Comparison of ENCODE assay signal across 10 cellular contexts in genomic region chr7:140697447-140698143, GRCh38. TPM values are rescaled to one million over a fixed set of nuclear protein-coding genes. Genes with fewer than 3 reads are reported as not detected.
DNase-seq lines count a peak whose midpoint lies in the region; ATAC-seq, FAIRE-seq and TF ChIP-seq lines count a peak whose summit lies in the region.
"Had no signal": no experiment of that assay in that cellular context is flagged by ENCODE, and none has a peak within 500 bp of the region (broad histone marks: within the 10 kb centered on the region; RNA-seq: fewer than 3 reads in every experiment).

No MANE protein-coding gene starts in this region.

- H3K4me3 Mint-ChIP-seq in T-helper 1 cell treated with Interleukin-12 subunit alpha and Interleukin-12 subunit beta and Interleukin-4 antibody, amounts not matched to agents 30 μg/mL and 1 μg/mL, for 36 hours = peak overlapping the region; percentile 98
- peak overlapping the region; percentile 90 for H3K4me3 Mint-ChIP-seq in activated naive CD8-positive, alpha-beta T cell treated with anti-CD3 and anti-CD28 coated beads, Interleukin-2, amount 10 ng/mL, durations not matched to agents 7 days and 5 days

- no peaks in the 10 kb centered on the region for H3K27me3 Mint-ChIP-seq in T-helper 1 cell treated with Interleukin-12 subunit alpha and Interleukin-12 subunit beta and Interleukin-4 antibody, amounts not matched to agents 30 μg/mL and 1 μg/mL, for 36 hours (ENCODE audit: low read depth)
- no peaks in the 10 kb centered on the region for H3K27me3 Mint-ChIP-seq in activated naive CD8-positive, alpha-beta T cell treated with anti-CD3 and anti-CD28 coated beads, Interleukin-2, amount 10 ng/mL, durations not matched to agents 7 days and 5 days

- ATAC-seq in activated naive CD8-positive, alpha-beta T cell treated with anti-CD3 and anti-CD28 coated beads, Interleukin-2, amount 10 ng/mL, durations not matched to agents 7 days and 5 days (ENCODE audit: low read depth) = no peak
- no peak for ATAC-seq in HG02852 (IDR thresholded peaks at IDR 0.05; ENCODE audit: unreplicated experiment)

- H3K9ac ChIP-seq in kidney (ENCODE audit: low read length in 2 of 2) = peak overlapping the region; percentile 1 to 85

- H3K36me3 Mint-ChIP-seq in T-helper 1 cell treated with Interleukin-12 subunit alpha and Interleukin-12 subunit beta and Interleukin-4 antibody, amounts not matched to agents 30 μg/mL and 1 μg/mL, for 36 hours (ENCODE audit: low read depth) = peaks cover 5% of the 10 kb centered on the region
- H3K36me3 Mint-ChIP-seq in activated naive CD8-positive, alpha-beta T cell treated with anti-CD3 and anti-CD28 coated beads, Interleukin-2, amount 10 ng/mL, durations not matched to agents 7 days and 5 days = peaks cover 8% of the 10 kb centered on the region

- H3K4me1 ChIP-seq in kidney (ENCODE audit: control insufficient read depth in 1 of 2, insufficient read depth in 1 of 2, low read depth in 1 of 2, low read length in 2 of 2) = peaks cover 9 to 11% of the 10 kb centered on the region in 2 donors

- H3K9me3 ChIP-seq in kidney (ENCODE audit: control insufficient read depth in 1 of 2, low read length in 2 of 2) = no peaks in the 10 kb centered on the region

- H3K4me1 Mint-ChIP-seq in T-helper 1 cell treated with Interleukin-12 subunit alpha and Interleukin-12 subunit beta and Interleukin-4 antibody, amounts not matched to agents 30 μg/mL and 1 μg/mL, for 36 hours (ENCODE audit: low read depth) = peaks cover 24% of the 10 kb centered on the region
- peaks cover 21% of the 10 kb centered on the region for H3K4me1 Mint-ChIP-seq in activated naive CD8-positive, alpha-beta T cell treated with anti-CD3 and anti-CD28 coated beads, Interleukin-2, amount 10 ng/mL, durations not matched to agents 7 days and 5 days

- DNase-seq in T-helper 1 cell = no peak
- no peak for DNase-seq in activated naive CD8-positive, alpha-beta T cell treated with anti-CD3 and anti-CD28 coated beads, Interleukin-2, amount 10 ng/mL, durations not matched to agents 7 days and 5 days
- DNase-seq in kidney = no peak
- DNase-seq in substantia nigra (lab: John Stamatoyannopoulos, UW) = no peak
- no peak for DNase-seq in SK-N-DZ (ENCODE audit: low spot score)
- DNase-seq in pons (ENCODE audit: low spot score) = no peak

- H3K27ac Mint-ChIP-seq in T-helper 1 cell treated with Interleukin-12 subunit alpha and Interleukin-12 subunit beta and Interleukin-4 antibody, amounts not matched to agents 30 μg/mL and 1 μg/mL, for 36 hours = peak overlapping the region; percentile 98
- peak overlapping the region; percentile 94 for H3K27ac Mint-ChIP-seq in activated naive CD8-positive, alpha-beta T cell treated with anti-CD3 and anti-CD28 coated beads, Interleukin-2, amount 10 ng/mL, durations not matched to agents 7 days and 5 days

- no peaks in the 10 kb centered on the region for H3K36me3 ChIP-seq in kidney (ENCODE audit: control insufficient read depth in 1 of 2, insufficient read depth in 2 of 2, low read length in 2 of 2)

- intact Hi-C loops in kidney (cut with DNase I) = no loop called here

- H3K27ac ChIP-seq in kidney (ENCODE audit: low read depth in 2 of 2, low read length in 2 of 2) (peak overlapping the region in 1 of 2 donors; percentile 92), substantia nigra (ENCODE audit: low read depth, low read length, poor library complexity, severe bottlenecking) (peak overlapping the region; percentile 93)

- peak overlapping the region; percentile 81 to 83 for H3K4me3 ChIP-seq in kidney (ENCODE audit: low read length in 2 of 2)

- no peaks in the 10 kb centered on the region for H3K9me3 Mint-ChIP-seq in T-helper 1 cell treated with Interleukin-12 subunit alpha and Interleukin-12 subunit beta and Interleukin-4 antibody, amounts not matched to agents 30 μg/mL and 1 μg/mL, for 36 hours
- no peaks in the 10 kb centered on the region for H3K9me3 Mint-ChIP-seq in activated naive CD8-positive, alpha-beta T cell treated with anti-CD3 and anti-CD28 coated beads, Interleukin-2, amount 10 ng/mL, durations not matched to agents 7 days and 5 days

- FAIRE-seq in kidney (lab: Jason Lieb, UNC) = no peak
- FAIRE-seq: A204.1 had no signal

- POLR2A ChIA-PET in activated naive CD8-positive, alpha-beta T cell treated with anti-CD3 and anti-CD28 coated beads, Interleukin-2, amount 10 ng/mL, durations not matched to agents 7 days and 5 days (lab: Charles Lee) = interaction anchor here (0.6 to 1.0 kb wide), 2 partner anchors 24 to 217 kb away, joined by 3 to 4 read pairs; partner anchors contain the start of gene ADCK2

- TF ChIP-seq CTCF in kidney (IDR thresholded peaks at IDR 0.05; ENCODE audit: borderline replicate concordance, extremely low read depth, insufficient read depth) = no peak

RNA-seq across cellular contexts. Expression of gene NDUFB2, which starts 1.1 kb away (rescaled TPM):
- total RNA-seq in activated naive CD8-positive, alpha-beta T cell treated with anti-CD3 and anti-CD28 coated beads, Interleukin-2, amount 10 ng/mL, durations not matched to agents 7 days and 5 days = 100 to 1,000 TPM; 138 to 157 TPM
- total RNA-seq in kidney = 255 TPM
- 998 TPM for polyA plus RNA-seq in kidney (ENCODE audit: insufficient read depth, low read depth, low replicate concordance)
- 345 and 433 TPM in 2 replicates for polyA plus RNA-seq in SK-N-DZ (2014; cell fraction: cytosol; rRNA removed)
- 328 and 426 TPM in 2 replicates for polyA plus RNA-seq in SK-N-DZ (2014; cell fraction: nucleus; rRNA removed)

RNA-seq across cellular contexts. Expression of gene ADCK2, which starts 24.9 kb away (rescaled TPM):
- 10 to 100 TPM; 23.5 to 24.5 TPM for total RNA-seq in activated naive CD8-positive, alpha-beta T cell treated with anti-CD3 and anti-CD28 coated beads, Interleukin-2, amount 10 ng/mL, durations not matched to agents 7 days and 5 days
- 18.7 TPM for total RNA-seq in kidney
- 18.8 TPM for polyA plus RNA-seq in kidney (ENCODE audit: insufficient read depth, low read depth, low replicate concordance)
- 29.4 and 35.0 TPM in 2 replicates for polyA plus RNA-seq in SK-N-DZ (2014; cell fraction: cytosol; rRNA removed)
- polyA plus RNA-seq in SK-N-DZ (2014; cell fraction: nucleus; rRNA removed) = 17.7 and 19.0 TPM in 2 replicates

RNA-seq across cellular contexts. Expression of gene DENND2A, which starts 57.0 kb away (rescaled TPM):
- total RNA-seq in activated naive CD8-positive, alpha-beta T cell treated with anti-CD3 and anti-CD28 coated beads, Interleukin-2, amount 10 ng/mL, durations not matched to agents 7 days and 5 days = not detected
- total RNA-seq in kidney = 18.0 TPM
- polyA plus RNA-seq in kidney (ENCODE audit: insufficient read depth, low read depth, low replicate concordance) = 6.5 TPM
- 8.9 and 10.6 TPM in 2 replicates for polyA plus RNA-seq in SK-N-DZ (2014; cell fraction: cytosol; rRNA removed)
- 4.6 and 8.0 TPM in 2 replicates for polyA plus RNA-seq in SK-N-DZ (2014; cell fraction: nucleus; rRNA removed)
- total RNA-seq: T-helper 2 cell treated with Interferon-gamma antibody and Interleukin-4, amounts not matched to agents 100 ng/mL and 5 ng/mL, for 36 hours had no signal

Comparison
In these comparisons a context has a peak if more than half of its experiments do, and no peak if none do; other contexts are left out.
1. RNA of gene DENND2A, which starts 57.0 kb away (total RNA-seq): 18.0 TPM in kidney (single experiment); not detected in activated naive CD8-positive, alpha-beta T cell treated with anti-CD3 and anti-CD28 coated beads, Interleukin-2, amount 10 ng/mL, durations not matched to agents 7 days and 5 days; every median in the first group is over 10 times any median in the second.